In genomic region chr2:44942304-44943030, GRCh38 we compare ENCODE assay signal across 11 cellular contexts. TPM values are rescaled to one million over a fixed set of nuclear protein-coding genes. Genes with fewer than 3 reads are reported as not detected.
DNase-seq lines count a peak whose midpoint lies in the region; ATAC-seq and TF ChIP-seq lines count a peak whose summit lies in the region.
"Had no signal": no experiment of that assay in that cellular context is flagged by ENCODE, and none has a peak within 500 bp of the region (broad histone marks: within the 10 kb centered on the region; RNA-seq: fewer than 3 reads in every experiment).

No MANE protein-coding gene starts in this region.

- ATAC-seq in heart left ventricle (no peak), left cardiac atrium (no peak), memory B cell (ENCODE audit: low read depth) (no peak), upper lobe of left lung (ENCODE audit: low FRiP score in 2 of 2) (no peak), GM18858 (IDR thresholded peaks at IDR 0.05; ENCODE audit: unreplicated experiment) (no peak)

- no peaks in the 10 kb centered on the region for H3K36me3 ChIP-seq in heart left ventricle
- H3K36me3 ChIP-seq in upper lobe of left lung, result no peaks in the 10 kb centered on the region
- H3K36me3 ChIP-seq: brain microvascular endothelial cell had no signal

- 2 to 3% (median 3%) methylated on average over 48 to 69 of the region's 69 CpGs for WGBS in heart left ventricle, 4 donors
- WGBS in upper lobe of left lung, 2 donors, result 5 to 8% methylated on average over 38 to 39 of the region's 69 CpGs

- peak overlapping the region in 11 of 12 donors; percentile 7 to 51 (median 27) for H3K4me3 ChIP-seq in heart left ventricle
- H3K4me3 ChIP-seq in upper lobe of left lung, result peak overlapping the region in 3 of 4 donors; percentile 32 to 43 (median 43)

- H3K4me1 ChIP-seq in heart left ventricle, result peaks cover 2 to 53% (median 28%) of the 10 kb centered on the region in 12 donors
- peaks cover 49 to 68% (median 51%) of the 10 kb centered on the region in 4 donors for H3K4me1 ChIP-seq in upper lobe of left lung

- no peak for TF ChIP-seq EP300 in upper lobe of left lung (IDR thresholded peaks at IDR 0.05)

- peaks cover 78% of the 10 kb centered on the region for H3K27me3 Mint-ChIP-seq in activated T-helper 2 cell treated with anti-CD3 and anti-CD28 coated beads, Interferon-gamma antibody, Interleukin-2, Interleukin-4, amounts not matched to agents 10 μg/mL and 5 μg/mL and 100 μg/mL, durations not matched to agents 14 hours and 24 hours and 36 hours (ENCODE audit: low read depth)
- peaks cover 42% of the 10 kb centered on the region for H3K27me3 Mint-ChIP-seq in memory B cell

- DNase-seq in heart left ventricle, result no peak
- no peak for DNase-seq in left cardiac atrium
- DNase-seq in activated T-helper 2 cell treated with anti-CD3 and anti-CD28 coated beads, Interferon-gamma antibody, Interleukin-2, Interleukin-4, amounts not matched to agents 10 μg/mL and 5 μg/mL and 100 μg/mL, durations not matched to agents 14 hours and 24 hours and 36 hours (ENCODE audit: low spot score), result no peak
- no peak for DNase-seq in memory B cell (ENCODE audit: low spot score in 2 of 2)
- DNase-seq in upper lobe of left lung, result peak in 1 of 2 donors; percentile 88
- no peak for DNase-seq in stimulated activated CD4-positive, alpha-beta T cell treated with anti-CD3 and anti-CD28 coated beads, Interleukin-4, amount 100 ng/mL, for 24 hours
- no peak for DNase-seq in GM19240 (ENCODE audit: insufficient read length, low spot score)
- DNase-seq: brain microvascular endothelial cell, DND-41, Kasumi-1 had no signal

- H3K9me3 ChIP-seq in heart left ventricle (no peaks in the 10 kb centered on the region), upper lobe of left lung (no peaks in the 10 kb centered on the region)

- peak overlapping the region; percentile 26 for H3K4me3 Mint-ChIP-seq in activated T-helper 2 cell treated with anti-CD3 and anti-CD28 coated beads, Interferon-gamma antibody, Interleukin-2, Interleukin-4, amounts not matched to agents 10 μg/mL and 5 μg/mL and 100 μg/mL, durations not matched to agents 14 hours and 24 hours and 36 hours (ENCODE audit: low read depth)
- peak overlapping the region; percentile 70 for H3K4me3 Mint-ChIP-seq in memory B cell

- intact Hi-C loops in heart left ventricle (cut with DNase I), result no loop called here
- intact Hi-C loops in left cardiac atrium (cut with DNase I), result no loop called here
- intact Hi-C loops in activated T-helper 2 cell treated with anti-CD3 and anti-CD28 coated beads, Interferon-gamma antibody, Interleukin-2, Interleukin-4, amounts not matched to agents 10 μg/mL and 5 μg/mL and 100 μg/mL, durations not matched to agents 14 hours and 24 hours and 36 hours (cut with micrococcal nuclease), result loop anchor here (5.0 kb wide), 1 partner anchor 225 kb away; no protein-coding TSS in a partner anchor

- TF ChIP-seq POLR2A in heart left ventricle (IDR thresholded peaks at IDR 0.05), result no peak
- TF ChIP-seq POLR2A in upper lobe of left lung (IDR thresholded peaks at IDR 0.05), result no peak

- peaks cover 6% of the 10 kb centered on the region for H3K36me3 Mint-ChIP-seq in activated T-helper 2 cell treated with anti-CD3 and anti-CD28 coated beads, Interferon-gamma antibody, Interleukin-2, Interleukin-4, amounts not matched to agents 10 μg/mL and 5 μg/mL and 100 μg/mL, durations not matched to agents 14 hours and 24 hours and 36 hours (ENCODE audit: low read depth)
- H3K36me3 Mint-ChIP-seq in memory B cell, result no peaks in the 10 kb centered on the region

- H3K27me3 ChIP-seq in heart left ventricle, result peaks cover 62 to 99% (median 93%) of the 10 kb centered on the region in 9 donors
- H3K27me3 ChIP-seq in upper lobe of left lung, result peaks cover 0 to 75% (median 43%) of the 10 kb centered on the region in 4 donors

- no peak overlapping the region for H3K27ac ChIP-seq in heart left ventricle
- H3K27ac ChIP-seq in upper lobe of left lung, result no peak overlapping the region
- H3K27ac ChIP-seq: brain microvascular endothelial cell had no signal

- TF ChIP-seq CTCF in heart left ventricle (IDR thresholded peaks at IDR 0.05) (no peak), upper lobe of left lung (IDR thresholded peaks at IDR 0.05) (no peak)

- H3K9me3 Mint-ChIP-seq in activated T-helper 2 cell treated with anti-CD3 and anti-CD28 coated beads, Interferon-gamma antibody, Interleukin-2, Interleukin-4, amounts not matched to agents 10 μg/mL and 5 μg/mL and 100 μg/mL, durations not matched to agents 14 hours and 24 hours and 36 hours, result no peaks in the 10 kb centered on the region
- H3K9me3 Mint-ChIP-seq in memory B cell, result no peaks in the 10 kb centered on the region

- peaks cover 22% of the 10 kb centered on the region for H3K4me1 Mint-ChIP-seq in activated T-helper 2 cell treated with anti-CD3 and anti-CD28 coated beads, Interferon-gamma antibody, Interleukin-2, Interleukin-4, amounts not matched to agents 10 μg/mL and 5 μg/mL and 100 μg/mL, durations not matched to agents 14 hours and 24 hours and 36 hours (ENCODE audit: low read depth)
- H3K4me1 Mint-ChIP-seq in memory B cell, result peaks cover 37% of the 10 kb centered on the region

- H3K27ac Mint-ChIP-seq in activated T-helper 2 cell treated with anti-CD3 and anti-CD28 coated beads, Interferon-gamma antibody, Interleukin-2, Interleukin-4, amounts not matched to agents 10 μg/mL and 5 μg/mL and 100 μg/mL, durations not matched to agents 14 hours and 24 hours and 36 hours, result no peak overlapping the region
- H3K27ac Mint-ChIP-seq in memory B cell, result peak overlapping the region; percentile 89

RNA-seq across cellular contexts. Expression of gene SIX3, which starts 1.0 kb away (rescaled TPM):
- total RNA-seq in heart left ventricle, result not detected
- polyA plus RNA-seq in heart left ventricle, result not detected
- total RNA-seq in left cardiac atrium, result not detected
- total RNA-seq in activated T-helper 2 cell treated with anti-CD3 and anti-CD28 coated beads, Interferon-gamma antibody, Interleukin-2, Interleukin-4, amounts not matched to agents 10 μg/mL and 5 μg/mL and 100 μg/mL, durations not matched to agents 14 hours and 24 hours and 36 hours, result 0.25 and 0.34 TPM in 2 replicates
- total RNA-seq in upper lobe of left lung, result not detected
